ENCODE assay signal across 16 cellular contexts in genomic region chr5:27316283-27316675, GRCh38.
DNase-seq lines count a peak whose midpoint lies in the region; ATAC-seq, FAIRE-seq and TF ChIP-seq lines count a peak whose summit lies in the region.
"Had no signal": no experiment of that assay in that cellular context is flagged by ENCODE, and none has a peak within 500 bp of the region (broad histone marks: within the 10 kb centered on the region; RNA-seq: fewer than 3 reads in every experiment).

No MANE protein-coding gene starts in this region.

- intact Hi-C loops in A673 (cut with micrococcal nuclease; ENCODE audit: unreplicated experiment): no loop called here

- TF ChIP-seq CTCF in AG04449 (IDR thresholded peaks at IDR 0.05; ENCODE audit: insufficient read depth, low read length, missing control alignments): no peak
- no peak for TF ChIP-seq CTCF in astrocyte (IDR thresholded peaks at IDR 0.05; ENCODE audit: insufficient read depth, low read depth, low read length)
- TF ChIP-seq CTCF in keratinocyte (optimal IDR thresholded peaks at IDR 0.05 in 1 of 3, IDR thresholded peaks at IDR 0.05 in 1 of 3, conservative IDR thresholded peaks at IDR 0.05 in 1 of 3; ENCODE audit: extremely low read depth in 1 of 3, insufficient read depth in 2 of 3, low read length in 3 of 3): no peak
- no peak for TF ChIP-seq CTCF in A673 (conservative IDR thresholded peaks at IDR 0.05; ENCODE audit: low read depth, low read length)

- DNase-seq in AG04449 (ENCODE audit: low read depth, low spot score) (peak; percentile 66), astrocyte (ENCODE audit: low read depth) (peak; percentile 86), keratinocyte (ENCODE audit: low read depth, low spot score) (no peak), HuH-7.5 (ENCODE audit: low spot score) (no peak), A673 (ENCODE audit: low spot score) (no peak)
- DNase-seq in stimulated activated CD4-positive, alpha-beta T cell treated with anti-CD3 and anti-CD28 coated beads, Interleukin-4, amount 100 ng/mL, for 24 hours: no peak
- DNase-seq: activated CD8-positive, alpha-beta memory T cell treated with anti-CD3 and anti-CD28 coated beads, Interleukin-2, amount 10 ng/mL, durations not matched to agents 7 days and 5 days; activated naive CD8-positive, alpha-beta T cell treated with anti-CD3 and anti-CD28 coated beads, Interleukin-2, amount 10 ng/mL, durations not matched to agents 7 days and 5 days; effector memory CD8-positive, alpha-beta T cell; NCI-H146; transverse colon had no signal

- H3K4me1 Mint-ChIP-seq in astrocyte (ENCODE audit: low read depth, unreplicated experiment): peaks cover 20% of the 10 kb centered on the region
- H3K4me1 Mint-ChIP-seq: activated CD8-positive, alpha-beta memory T cell treated with anti-CD3 and anti-CD28 coated beads, Interleukin-2, amount 10 ng/mL, durations not matched to agents 7 days and 5 days; activated naive CD8-positive, alpha-beta T cell treated with anti-CD3 and anti-CD28 coated beads, Interleukin-2, amount 10 ng/mL, durations not matched to agents 7 days and 5 days; B cell had no signal

- H2AFZ ChIP-seq in astrocyte (ENCODE audit: low read depth, low read length): peak overlapping the region; percentile 59
- H2AFZ ChIP-seq in keratinocyte (ENCODE audit: control insufficient read depth, low read length): no peak overlapping the region

- H3K9me1 ChIP-seq in keratinocyte (ENCODE audit: control insufficient read depth, extremely low read depth, insufficient read depth, low read length): no peaks in the 10 kb centered on the region

- H3K4me2 ChIP-seq in astrocyte (ENCODE audit: low read length) (peak overlapping the region; percentile 72), keratinocyte (ENCODE audit: control insufficient read depth, extremely low read depth, insufficient read depth, low read depth, low read length) (peak overlapping the region; percentile 44)

- CTCF ChIA-PET in AG04449 (lab: Yijun Ruan, JAX): no interaction called here
- CTCF ChIA-PET in A673 (lab: Charles Lee): no interaction called here

- H3K4me1 ChIP-seq in HUES64 (ENCODE audit: insufficient read depth, low read length): peaks cover 48% of the 10 kb centered on the region
- peaks cover 13% of the 10 kb centered on the region for H3K4me1 ChIP-seq in astrocyte (ENCODE audit: insufficient read depth, low read length)
- H3K4me1 ChIP-seq in keratinocyte (ENCODE audit: control insufficient read depth, extremely low read depth, insufficient read depth, low read length): peaks cover 11% of the 10 kb centered on the region
- H3K4me1 ChIP-seq in A673 (ENCODE audit: insufficient read depth, low read length, poor library complexity, severe bottlenecking): no peaks in the 10 kb centered on the region
- H3K4me1 ChIP-seq: transverse colon had no signal

- POLR2A ChIA-PET in AG04449 (lab: Yijun Ruan, JAX) (no interaction called here), A673 (lab: Charles Lee; ENCODE audit: low non-redundant PET) (no interaction called here)

- no peaks in the 10 kb centered on the region for H3K9me3 Mint-ChIP-seq in astrocyte (ENCODE audit: unreplicated experiment)

- dilution Hi-C loops in keratinocyte (cut with MboI; ENCODE audit: extremely low pct_ligation_motif_present, low sequenced_read_pairs): no loop called here

- H3K36me3 Mint-ChIP-seq in astrocyte (ENCODE audit: low read depth, unreplicated experiment): no peaks in the 10 kb centered on the region
- H3K36me3 Mint-ChIP-seq: activated CD8-positive, alpha-beta memory T cell treated with anti-CD3 and anti-CD28 coated beads, Interleukin-2, amount 10 ng/mL, durations not matched to agents 7 days and 5 days; activated naive CD8-positive, alpha-beta T cell treated with anti-CD3 and anti-CD28 coated beads, Interleukin-2, amount 10 ng/mL, durations not matched to agents 7 days and 5 days had no signal

- H3K36me3 ChIP-seq in HUES64 (ENCODE audit: insufficient read depth, low read length): no peaks in the 10 kb centered on the region
- H3K36me3 ChIP-seq in astrocyte (ENCODE audit: insufficient read depth, low read length): no peaks in the 10 kb centered on the region
- no peaks in the 10 kb centered on the region for H3K36me3 ChIP-seq in keratinocyte (ENCODE audit: control insufficient read depth in 2 of 2, extremely low read depth in 1 of 2, insufficient read depth in 2 of 2, low read length in 2 of 2)
- no peaks in the 10 kb centered on the region for H3K36me3 ChIP-seq in A673 (ENCODE audit: insufficient read depth, low read length, poor library complexity, severe bottlenecking)
- H3K36me3 ChIP-seq: transverse colon had no signal

- H3K4me3 ChIP-seq in AG04449 (ENCODE audit: low read depth, low read length) (no peak overlapping the region), HUES64 (ENCODE audit: low read length) (no peak overlapping the region; the same call in 1 of the 2 replicates), astrocyte (ENCODE audit: insufficient read depth, low read depth, low read length) (no peak overlapping the region), keratinocyte (ENCODE audit: control insufficient read depth in 2 of 3, extremely low read depth in 1 of 3, insufficient read depth in 2 of 3, low read depth in 1 of 3, low read length in 3 of 3) (no peak overlapping the region), A673 (ENCODE audit: low read depth, low read length, poor library complexity, severe bottlenecking) (no peak overlapping the region)
- H3K4me3 ChIP-seq: skin epidermis, transverse colon had no signal

- FAIRE-seq in astrocyte (lab: Jason Lieb, UNC) (no peak), keratinocyte (lab: Jason Lieb, UNC) (no peak)
- FAIRE-seq: G401.6 had no signal

- H3K9me3 ChIP-seq in HUES64 (ENCODE audit: insufficient read depth, low read depth, low read length) (no peaks in the 10 kb centered on the region), astrocyte (ENCODE audit: insufficient read depth, low read depth, low read length) (no peaks in the 10 kb centered on the region), keratinocyte (ENCODE audit: control insufficient read depth, low read depth, low read length) (no peaks in the 10 kb centered on the region), A673 (ENCODE audit: low read depth, low read length, poor library complexity, severe bottlenecking) (peaks cover 3% of the 10 kb centered on the region)
- H3K9me3 ChIP-seq: transverse colon had no signal

- no peaks in the 10 kb centered on the region for H3K27me3 Mint-ChIP-seq in astrocyte (ENCODE audit: low read depth, unreplicated experiment)
- H3K27me3 Mint-ChIP-seq: activated CD8-positive, alpha-beta memory T cell treated with anti-CD3 and anti-CD28 coated beads, Interleukin-2, amount 10 ng/mL, durations not matched to agents 7 days and 5 days; activated naive CD8-positive, alpha-beta T cell treated with anti-CD3 and anti-CD28 coated beads, Interleukin-2, amount 10 ng/mL, durations not matched to agents 7 days and 5 days; B cell; effector memory CD8-positive, alpha-beta T cell had no signal

- BruUV-seq in A673 (replicated peaks; lab: Mats Ljungman, UMichigan): no TSS peak

- WGBS in HUES64: 91% methylated on average over 2 of the region's 2 CpGs

- H3K79me2 ChIP-seq in astrocyte (ENCODE audit: insufficient read depth, low read length) (no peaks in the 10 kb centered on the region), keratinocyte (ENCODE audit: control insufficient read depth, insufficient read depth, low read length) (no peaks in the 10 kb centered on the region)

- H3K27me3 ChIP-seq in HUES64 (ENCODE audit: insufficient read depth, low read length): no peaks in the 10 kb centered on the region
- no peaks in the 10 kb centered on the region for H3K27me3 ChIP-seq in astrocyte (ENCODE audit: insufficient read depth, low read length)
- no peaks in the 10 kb centered on the region for H3K27me3 ChIP-seq in keratinocyte (ENCODE audit: control insufficient read depth, extremely low read depth, insufficient read depth, low read length)
- no peaks in the 10 kb centered on the region for H3K27me3 ChIP-seq in A673 (replicated peaks; ENCODE audit: insufficient read depth, low read depth, low read length, poor library complexity)
- H3K27me3 ChIP-seq: transverse colon had no signal

- H3K9ac ChIP-seq in HUES64 (ENCODE audit: low read depth, low read length) (no peak overlapping the region), astrocyte (ENCODE audit: low read length) (peak overlapping the region; percentile 75), keratinocyte (ENCODE audit: control insufficient read depth, extremely low read depth, insufficient read depth, low read length) (no peak overlapping the region)

- H3K4me3 Mint-ChIP-seq in astrocyte (ENCODE audit: unreplicated experiment): peak overlapping the region; percentile 67
- H3K4me3 Mint-ChIP-seq: activated CD8-positive, alpha-beta memory T cell treated with anti-CD3 and anti-CD28 coated beads, Interleukin-2, amount 10 ng/mL, durations not matched to agents 7 days and 5 days; activated naive CD8-positive, alpha-beta T cell treated with anti-CD3 and anti-CD28 coated beads, Interleukin-2, amount 10 ng/mL, durations not matched to agents 7 days and 5 days; B cell; effector memory CD8-positive, alpha-beta T cell had no signal

- H3K27ac Mint-ChIP-seq in astrocyte (ENCODE audit: unreplicated experiment): peak overlapping the region; percentile 95
- H3K27ac Mint-ChIP-seq: activated CD8-positive, alpha-beta memory T cell treated with anti-CD3 and anti-CD28 coated beads, Interleukin-2, amount 10 ng/mL, durations not matched to agents 7 days and 5 days; activated naive CD8-positive, alpha-beta T cell treated with anti-CD3 and anti-CD28 coated beads, Interleukin-2, amount 10 ng/mL, durations not matched to agents 7 days and 5 days; B cell; effector memory CD8-positive, alpha-beta T cell had no signal

- ATAC-seq in HG03521 (IDR thresholded peaks at IDR 0.05; ENCODE audit: unreplicated experiment): no peak
- ATAC-seq: activated CD8-positive, alpha-beta memory T cell treated with anti-CD3 and anti-CD28 coated beads, Interleukin-2, amount 10 ng/mL, durations not matched to agents 7 days and 5 days; effector memory CD8-positive, alpha-beta T cell had no signal

- H3K27ac ChIP-seq in HUES64 (ENCODE audit: low read depth, low read length): peak overlapping the region; percentile 7; the same call in 1 of the 2 replicates
- H3K27ac ChIP-seq in astrocyte (ENCODE audit: low read depth, low read length): peak overlapping the region; percentile 96
- H3K27ac ChIP-seq in keratinocyte (ENCODE audit: control insufficient read depth, insufficient read depth, low read length): peak overlapping the region; percentile 65
- H3K27ac ChIP-seq in A673 (ENCODE audit: low read depth, low read length, poor library complexity, severe bottlenecking): no peak overlapping the region
- H3K27ac ChIP-seq: skin epidermis, transverse colon had no signal

- H4K20me1 ChIP-seq in astrocyte (ENCODE audit: insufficient read depth, low read length) (no peaks in the 10 kb centered on the region), keratinocyte (ENCODE audit: control insufficient read depth, extremely low read depth, insufficient read depth, low read length) (no peaks in the 10 kb centered on the region)

Comparison
In these comparisons a context has a peak if more than half of its experiments do, and no peak if none do; other contexts are left out.
1. DNase-seq: peak in AG04449 (single experiment) and astrocyte (single experiment); none in keratinocyte (single experiment), stimulated activated CD4-positive, alpha-beta T cell treated with anti-CD3 and anti-CD28 coated beads, Interleukin-4, amount 100 ng/mL, for 24 hours (single experiment), HuH-7.5 (single experiment) and A673 (single experiment).